10 cellular contexts compared by ENCODE assay signal in genomic region chr10:91604462-91604935, GRCh38. TPM values are rescaled to one million over a fixed set of nuclear protein-coding genes. Genes with fewer than 3 reads are reported as not detected.
DNase-seq lines count a peak whose midpoint lies in the region; ATAC-seq, FAIRE-seq and TF ChIP-seq lines count a peak whose summit lies in the region.
"Had no signal": no experiment of that assay in that cellular context is flagged by ENCODE, and none has a peak within 500 bp of the region (broad histone marks: within the 10 kb centered on the region; RNA-seq: fewer than 3 reads in every experiment).

No MANE protein-coding gene starts in this region.

- H3K27me3 ChIP-seq in PC-3 (ENCODE audit: low read length) (no peaks in the 10 kb centered on the region), thoracic aorta (replicated peaks; ENCODE audit: insufficient read depth) (no peaks in the 10 kb centered on the region), MM.1S (replicated peaks; ENCODE audit: insufficient read depth, low read length) (no peaks in the 10 kb centered on the region), small intestine (ENCODE audit: control insufficient read depth in 2 of 2, insufficient read depth in 2 of 2, low read length in 2 of 2) (no peaks in the 10 kb centered on the region)

- no peaks in the 10 kb centered on the region for H3K9me2 ChIP-seq in PC-3 (replicated peaks; ENCODE audit: low read length)
- no peaks in the 10 kb centered on the region for H3K9me2 ChIP-seq in MM.1S (replicated peaks; ENCODE audit: insufficient read depth, low read length)

- H3K4me1 ChIP-seq in PC-3 (ENCODE audit: insufficient read depth, low read length): peaks cover 33% of the 10 kb centered on the region
- H3K4me1 ChIP-seq in mesodermal cell (ENCODE audit: control insufficient read depth, insufficient read depth, low read length, poor library complexity, severe bottlenecking): peaks cover 33% of the 10 kb centered on the region
- peaks cover 14 to 78% of the 10 kb centered on the region in 2 donors for H3K4me1 ChIP-seq in thoracic aorta (ENCODE audit: control insufficient read depth in 1 of 2, low read depth in 2 of 2)
- no peaks in the 10 kb centered on the region for H3K4me1 ChIP-seq in MM.1S (ENCODE audit: low read length)
- peaks cover 0 to 9% of the 10 kb centered on the region in 2 donors for H3K4me1 ChIP-seq in small intestine (ENCODE audit: control insufficient read depth in 2 of 2, insufficient read depth in 1 of 2, low read depth in 1 of 2, low read length in 1 of 2)

- POLR2A ChIA-PET in PC-3 (lab: Charles Lee; ENCODE audit: unreplicated experiment): no interaction called here

- H3K79me2 ChIP-seq in PC-3 (ENCODE audit: low read length): no peaks in the 10 kb centered on the region
- no peaks in the 10 kb centered on the region for H3K79me2 ChIP-seq in MM.1S (ENCODE audit: low read length)

- H3K9me3 ChIP-seq in PC-3 (ENCODE audit: low read length) (0 out of 2 replicates have a peak, but pooled peaks cover 4% of the 10 kb centered on the region), mesodermal cell (ENCODE audit: control insufficient read depth, low read length) (peaks cover 19% of the 10 kb centered on the region), thoracic aorta (no peaks in the 10 kb centered on the region), MM.1S (replicated peaks; ENCODE audit: insufficient read depth, low read length) (no peaks in the 10 kb centered on the region), small intestine (ENCODE audit: control insufficient read depth, low read depth) (no peaks in the 10 kb centered on the region)

- H3K9ac ChIP-seq in PC-3 (ENCODE audit: low read length) (no peak overlapping the region), MM.1S (ENCODE audit: low read length) (no peak overlapping the region)

- no peak for DNase-seq in PC-3
- peak; percentile 48 for DNase-seq in choroid plexus epithelial cell (ENCODE audit: low read depth)
- DNase-seq in thoracic aorta (ENCODE audit: low spot score): no peak
- no peak for DNase-seq in GM13976 (ENCODE audit: low spot score)
- DNase-seq in MM.1S: no peak
- DNase-seq in small intestine: no peak
- DNase-seq: activated T-cell treated with anti-CD3 and anti-CD28 coated beads, Interleukin-2, amount 50 U/mL, for 24 hours; cerebellar nuclear complex; mucosa of descending colon had no signal

- H2AFZ ChIP-seq in PC-3 (ENCODE audit: low read length) (no peak overlapping the region), MM.1S (ENCODE audit: low read length) (no peak overlapping the region)

- H3K36me3 ChIP-seq in PC-3 (ENCODE audit: low read depth, low read length): no peaks in the 10 kb centered on the region
- no peaks in the 10 kb centered on the region for H3K36me3 ChIP-seq in mesodermal cell (ENCODE audit: control insufficient read depth, insufficient read depth, low read length)
- no peaks in the 10 kb centered on the region for H3K36me3 ChIP-seq in thoracic aorta
- H3K36me3 ChIP-seq in MM.1S (replicated peaks; ENCODE audit: insufficient read depth, low read length): no peaks in the 10 kb centered on the region
- H3K36me3 ChIP-seq in small intestine (ENCODE audit: control insufficient read depth in 2 of 2, insufficient read depth in 2 of 2, low read length in 2 of 2): no peaks in the 10 kb centered on the region

- no peak; the same call in 1 of the 2 replicates for TF ChIP-seq CTCF in PC-3 (conservative IDR thresholded peaks at IDR 0.05; ENCODE audit: low read depth, low read length)
- TF ChIP-seq CTCF in choroid plexus epithelial cell (conservative IDR thresholded peaks at IDR 0.05; ENCODE audit: low read depth, low read length): peak; percentile 47
- TF ChIP-seq CTCF in thoracic aorta (IDR thresholded peaks at IDR 0.05): peak; percentile 37
- TF ChIP-seq CTCF in GM13976 (IDR thresholded peaks at IDR 0.05; ENCODE audit: borderline replicate concordance, control extremely low read depth, extremely low read depth, insufficient read depth, missing control alignments): no peak
- TF ChIP-seq CTCF in MM.1S (IDR thresholded peaks at IDR 0.05; ENCODE audit: low read length): no peak

- in situ Hi-C loops in GM13976 (cut with MboI; ENCODE audit: low sequenced_read_pairs, unreplicated experiment): no loop called here

- H3K27ac ChIP-seq in PC-3 (ENCODE audit: low read length) (peak overlapping the region; percentile 69), mesodermal cell (ENCODE audit: low read depth, low read length, severe bottlenecking) (peak overlapping the region; percentile 77), thoracic aorta (peak overlapping the region; percentile 67 to 82), MM.1S (ENCODE audit: low read length) (no peak overlapping the region), small intestine (ENCODE audit: low read depth in 1 of 2, low read length in 1 of 2) (no peak overlapping the region)

- 0 out of 2 replicates have a peak overlapping the region, but pooled peaks have one; percentile 3 for H3K4me3 ChIP-seq in PC-3 (ENCODE audit: low read length)
- H3K4me3 ChIP-seq in choroid plexus epithelial cell (ENCODE audit: low read depth, low read length): no peak overlapping the region
- no peak overlapping the region for H3K4me3 ChIP-seq in mesodermal cell (ENCODE audit: extremely low read depth, insufficient read depth, low read length, poor library complexity, severe bottlenecking)
- H3K4me3 ChIP-seq in thoracic aorta: no peak overlapping the region
- H3K4me3 ChIP-seq in MM.1S (ENCODE audit: low read length): no peak overlapping the region
- H3K4me3 ChIP-seq in small intestine (ENCODE audit: low read depth in 1 of 2, low read length in 2 of 2): no peak overlapping the region
- H3K4me3 ChIP-seq: mucosa of descending colon had no signal

- intact Hi-C loops in PC-3 (cut with micrococcal nuclease): no loop called here

- 88 to 94% methylated on average over 2 to 3 of the region's 3 CpGs for WGBS in mesodermal cell (ENCODE audit: insufficient coverage in 2 of 2), 2 experiments
- WGBS in small intestine, 3 donors: 68 to 75% (median 75%) methylated on average over 3 of the region's 3 CpGs

- H3K4me2 ChIP-seq in PC-3 (ENCODE audit: low read length): peak overlapping the region; percentile 60
- H3K4me2 ChIP-seq in MM.1S (ENCODE audit: low read depth, low read length): no peak overlapping the region

- H3F3A ChIP-seq in PC-3 (ENCODE audit: low read length, unreplicated experiment): peaks cover 7% of the 10 kb centered on the region
- H3F3A ChIP-seq in MM.1S (ENCODE audit: insufficient read depth, low read length): no peaks in the 10 kb centered on the region

- BruUV-seq in PC-3 (replicated peaks; lab: Mats Ljungman, UMichigan): no TSS peak

- CTCF ChIA-PET in PC-3 (lab: Charles Lee): interaction anchor here (0.9 kb wide), 1 partner anchor 17 kb away, joined by 3 read pairs; no protein-coding TSS in a partner anchor

- no peak for FAIRE-seq in small intestine (lab: Jason Lieb, UNC)

- H4K20me1 ChIP-seq in PC-3 (ENCODE audit: low read length): no peaks in the 10 kb centered on the region
- H4K20me1 ChIP-seq in MM.1S (ENCODE audit: insufficient read depth, low read length): no peaks in the 10 kb centered on the region

- no peak for ATAC-seq in PC-3
- ATAC-seq in thoracic aorta (ENCODE audit: insufficient number of reproducible peaks, low FRiP score, low read depth): no peak
- ATAC-seq: mucosa of descending colon had no signal

RNA-seq across cellular contexts. Expression of gene PPP1R3C, which starts 28.4 kb away (rescaled TPM):
- 0.17 TPM in 1 of 2 replicates, not detected in the other for total RNA-seq in PC-3 (2014; rRNA removed)
- polyA plus RNA-seq in mesodermal cell (2013, experiment 1 of 2): 0.77 TPM
- polyA plus RNA-seq in mesodermal cell (2013, experiment 2 of 2): 0.76 TPM
- 100 to 1,000 TPM in 1 of 2 donors, 10 to 100 TPM in 1; 89.1 to 241 TPM for total RNA-seq in thoracic aorta
- 1 to 10 TPM in 2 of 3 donors, under 1 TPM in 1; 0.89 to 2.4 (median 1.9) TPM for polyA plus RNA-seq in small intestine

Comparison
In these comparisons a context has a peak if more than half of its experiments do, and no peak if none do; other contexts are left out.
1. H3K27ac ChIP-seq: peak in PC-3 (single experiment), mesodermal cell (single experiment) and thoracic aorta (2 of 2); none in MM.1S (single experiment) and small intestine (0 of 2).
2. CTCF ChIP-seq: peak in choroid plexus epithelial cell (single experiment) and thoracic aorta (single experiment); none in PC-3 (single experiment), GM13976 (single experiment) and MM.1S (single experiment).
3. RNA of gene PPP1R3C, which starts 28.4 kb away (total RNA-seq): 89.1 to 241 TPM in thoracic aorta; 0.17 TPM in PC-3; every median in the first group is over 10 times any median in the second.